9 cellular contexts compared by ENCODE assay signal in the genomic region with DNA sequence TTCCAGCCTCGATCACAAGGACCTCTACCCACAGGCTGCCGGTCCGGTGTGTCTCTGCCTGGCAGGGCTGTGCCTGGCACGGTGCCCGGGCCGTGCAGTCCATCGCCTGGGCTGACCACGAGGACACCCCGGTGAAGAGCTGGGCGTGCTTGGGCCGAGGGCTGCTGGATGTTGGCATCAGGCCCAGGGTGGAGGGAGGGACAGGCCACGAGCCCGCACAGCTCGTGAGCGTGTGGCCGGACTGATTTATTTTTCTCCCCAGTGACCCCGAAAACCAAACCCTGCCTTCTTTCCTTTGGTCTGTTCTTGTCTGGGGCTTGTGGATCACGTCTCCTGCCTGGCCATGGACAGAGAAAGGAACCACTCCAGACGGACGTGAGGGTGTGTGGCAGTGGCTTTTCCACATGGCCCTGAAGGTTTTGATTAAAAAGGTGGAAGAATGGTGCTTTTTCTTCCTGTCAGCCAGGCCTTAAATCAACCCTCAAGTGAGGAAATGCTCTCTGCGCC.
A peak's percentile ranks its signal among the peaks of the same experiment; 100 is the strongest.
DNase-seq lines count a peak whose midpoint lies in the region; ATAC-seq, FAIRE-seq and TF ChIP-seq lines count a peak whose summit lies in the region.
"Had no signal": no experiment of that assay in that cellular context is flagged by ENCODE, and none has a peak within 500 bp of the region (broad histone marks: within the 10 kb centered on the region; RNA-seq: fewer than 3 reads in every experiment).

No MANE protein-coding gene starts in this region.

- H3K27me3 ChIP-seq in colonic mucosa (no peaks in the 10 kb centered on the region), WERI-Rb-1 (ENCODE audit: insufficient read depth, low read depth, severe bottlenecking) (no peaks in the 10 kb centered on the region)

- no peak for TF ChIP-seq CTCF in colonic mucosa (IDR thresholded peaks at IDR 0.05)
- no peak for TF ChIP-seq CTCF in kidney (IDR thresholded peaks at IDR 0.05; ENCODE audit: borderline replicate concordance, extremely low read depth, insufficient read depth)
- TF ChIP-seq CTCF in retinal pigment epithelial cell (conservative IDR thresholded peaks at IDR 0.05; ENCODE audit: low read depth, low read length), result no peak
- no peak for TF ChIP-seq CTCF in WERI-Rb-1 (IDR thresholded peaks at IDR 0.05; ENCODE audit: low read depth, low read length)

- H3K36me3 ChIP-seq in colonic mucosa (no peaks in the 10 kb centered on the region), kidney (ENCODE audit: control insufficient read depth in 1 of 2, insufficient read depth in 2 of 2, low read length in 2 of 2) (no peaks in the 10 kb centered on the region), WERI-Rb-1 (no peaks in the 10 kb centered on the region)

- DNase-seq in GM03348 (ENCODE audit: low spot score), result peak; percentile 52
- peak; percentile 57 for DNase-seq in colonic mucosa
- DNase-seq in kidney, result peak; percentile 95
- DNase-seq in retinal pigment epithelial cell (ENCODE audit: low read depth), result peak; percentile 43
- no peak for DNase-seq in WERI-Rb-1
- DNase-seq in NCI-H2227 (lab: John Stamatoyannopoulos, UW; ENCODE audit: unreplicated experiment), result no peak
- DNase-seq in NCI-H187 (lab: John Stamatoyannopoulos, UW), result no peak
- DNase-seq: activated CD8-positive, alpha-beta memory T cell treated with anti-CD3 and anti-CD28 coated beads, Interleukin-2, amount 10 ng/mL, durations not matched to agents 7 days and 5 days had no signal

- H3K4me1 ChIP-seq in colonic mucosa (no peaks in the 10 kb centered on the region), kidney (ENCODE audit: control insufficient read depth in 1 of 2, insufficient read depth in 1 of 2, low read depth in 1 of 2, low read length in 2 of 2) (peaks cover 3 to 17% of the 10 kb centered on the region in 2 donors)

- peak overlapping the region in 1 of 2 donors; percentile 21 for H3K9ac ChIP-seq in colonic mucosa (ENCODE audit: low read depth in 2 of 2, low read length in 2 of 2)
- no peak overlapping the region for H3K9ac ChIP-seq in kidney (ENCODE audit: low read length in 2 of 2)

- H3K27ac ChIP-seq in colonic mucosa (peak overlapping the region; percentile 44), kidney (ENCODE audit: low read depth in 2 of 2, low read length in 2 of 2) (peak overlapping the region; percentile 60 to 66), WERI-Rb-1 (no peak overlapping the region)

- ATAC-seq in GM21529 (IDR thresholded peaks at IDR 0.05; ENCODE audit: unreplicated experiment), result no peak
- ATAC-seq: activated CD8-positive, alpha-beta memory T cell treated with anti-CD3 and anti-CD28 coated beads, Interleukin-2, amount 10 ng/mL, durations not matched to agents 7 days and 5 days had no signal

- intact Hi-C loops in colonic mucosa (cut with DNase I) (no loop called here), kidney (cut with DNase I) (loop anchor here (10.0 kb wide), 1 partner anchor 217 kb away; no protein-coding TSS in a partner anchor)

- FAIRE-seq in kidney (lab: Jason Lieb, UNC), result no peak

- H3K4me3 ChIP-seq in colonic mucosa (no peak overlapping the region), kidney (ENCODE audit: low read length in 2 of 2) (no peak overlapping the region), retinal pigment epithelial cell (ENCODE audit: low read length) (no peak overlapping the region), WERI-Rb-1 (ENCODE audit: low read depth, low read length) (no peak overlapping the region)

- no peaks in the 10 kb centered on the region for H3K9me3 ChIP-seq in colonic mucosa
- H3K9me3 ChIP-seq in kidney (ENCODE audit: control insufficient read depth in 1 of 2, low read length in 2 of 2), result no peaks in the 10 kb centered on the region
- H3K9me3 ChIP-seq in WERI-Rb-1 (ENCODE audit: severe bottlenecking), result no peaks in the 10 kb centered on the region

Comparison
In these comparisons a context has a peak if more than half of its experiments do, and no peak if none do; other contexts are left out.
1. DNase-seq: peak in GM03348 (single experiment), colonic mucosa (single experiment), kidney (single experiment) and retinal pigment epithelial cell (single experiment); none in WERI-Rb-1 (single experiment), NCI-H2227 (single experiment) and NCI-H187 (0 of 2).